9 cellular contexts compared by ENCODE assay signal in the genomic region with DNA sequence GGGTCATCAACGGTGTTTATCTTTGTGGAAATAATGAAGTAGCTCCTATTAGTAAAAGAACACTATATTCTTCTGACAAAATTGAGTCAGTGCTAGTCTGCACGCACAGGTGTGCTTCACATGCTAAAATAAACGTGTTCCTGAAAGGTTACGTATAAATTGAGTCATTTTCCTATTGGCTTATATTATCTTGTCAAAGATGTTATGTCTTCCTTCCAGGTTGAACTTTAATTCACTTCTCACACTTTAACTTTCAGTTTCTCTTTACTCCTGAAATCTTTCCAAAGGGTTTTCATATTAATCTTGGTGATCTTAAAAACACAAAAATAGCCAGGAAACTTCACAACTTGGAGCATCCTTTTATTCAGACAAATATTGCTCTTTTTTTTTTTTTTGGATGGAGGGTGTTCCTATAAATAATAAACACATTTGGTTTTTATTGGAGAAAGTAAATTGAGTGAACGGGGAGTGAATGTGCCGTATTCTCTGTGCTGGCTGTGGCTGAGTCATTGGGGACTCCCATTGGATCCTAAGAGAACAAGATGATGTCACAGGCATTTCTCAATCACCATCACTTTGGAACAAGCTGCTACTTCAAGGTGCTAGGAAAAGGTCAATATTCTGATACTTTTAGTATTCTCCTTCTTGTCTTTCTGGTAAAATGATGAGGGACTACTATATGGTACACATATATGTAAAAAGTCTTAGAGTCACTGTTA.
DNase-seq lines count a peak whose midpoint lies in the region; ATAC-seq and TF ChIP-seq lines count a peak whose summit lies in the region.
"Had no signal": no experiment of that assay in that cellular context is flagged by ENCODE, and none has a peak within 500 bp of the region (broad histone marks: within the 10 kb centered on the region; RNA-seq: fewer than 3 reads in every experiment).

No MANE protein-coding gene starts in this region.

- TF ChIP-seq POLR2A in uterus (IDR thresholded peaks at IDR 0.05): no peak

- no peaks in the 10 kb centered on the region for H3K4me1 ChIP-seq in left lung
- no peaks in the 10 kb centered on the region for H3K4me1 ChIP-seq in uterus

- H3K9me3 ChIP-seq in left lung: peaks cover 0 to 3% of the 10 kb centered on the region in 2 donors
- no peaks in the 10 kb centered on the region for H3K9me3 ChIP-seq in uterus

- H3K27ac ChIP-seq in left lung: no peak overlapping the region
- peak overlapping the region; percentile 31 to 36 for H3K27ac ChIP-seq in uterus

- H3K27me3 ChIP-seq in left lung (no peaks in the 10 kb centered on the region), uterus (no peaks in the 10 kb centered on the region)

- DNase-seq in DMS53 (lab: John Stamatoyannopoulos, UW): peak; percentile 15
- DNase-seq in DMS53 treated with DMSO at 0.1 percent for 48 hours (lab: John Stamatoyannopoulos, UW; ENCODE audit: unreplicated experiment): no peak
- DNase-seq in cardiac fibroblast (ENCODE audit: low read depth in 2 of 2): peak; percentile 79 to 93
- DNase-seq in left lung: no peak
- DNase-seq in uterus: peak; percentile 36 to 50
- DNase-seq: activated T-cell treated with anti-CD3 and anti-CD28 coated beads for 4 hours had no signal

- intact Hi-C loops in left lung (cut with DNase I): no loop called here
- intact Hi-C loops in uterus (cut with DNase I; ENCODE audit: low total_unique reads): no loop called here

- peak; percentile 77 for ATAC-seq in left lung
- no peak for ATAC-seq in GM18868 (IDR thresholded peaks at IDR 0.05; ENCODE audit: unreplicated experiment)
- ATAC-seq in HG02642 (IDR thresholded peaks at IDR 0.05; ENCODE audit: poor library complexity, unreplicated experiment): no peak
- ATAC-seq in GM18520 (IDR thresholded peaks at IDR 0.05; ENCODE audit: unreplicated experiment): no peak

- H3K36me3 ChIP-seq in left lung (no peaks in the 10 kb centered on the region), uterus (no peaks in the 10 kb centered on the region)

- H3K4me3 ChIP-seq in cardiac fibroblast (replicated peaks in 1 of 2; ENCODE audit: low read depth in 2 of 2, low read length in 2 of 2): peak overlapping the region; percentile 24 to 40
- H3K4me3 ChIP-seq in left lung: peak overlapping the region in 1 of 2 donors; percentile 6
- H3K4me3 ChIP-seq in uterus: peak overlapping the region; percentile 26 to 33

- TF ChIP-seq CTCF in cardiac fibroblast (IDR thresholded peaks at IDR 0.05; ENCODE audit: low read depth, low read length) (no peak), left lung (IDR thresholded peaks at IDR 0.05) (no peak), uterus (IDR thresholded peaks at IDR 0.05) (no peak)

Comparison
In these comparisons a context has a peak if more than half of its experiments do, and no peak if none do; other contexts are left out.
1. DNase-seq: peak in DMS53 (single experiment), cardiac fibroblast (2 of 2) and uterus (2 of 2); none in DMS53 treated with DMSO at 0.1 percent for 48 hours (single experiment) and left lung (0 of 2).
2. H3K27ac ChIP-seq: peak in uterus (2 of 2); none in left lung (0 of 2).